1 cellular context compared by ENCODE assay signal in genomic region chrX:152915541-152916241, GRCh38.
TF ChIP-seq lines count a peak whose summit lies in the region.

No MANE protein-coding gene starts in this region.

TF ChIP-seq in GM23338, 12 proteins besides CTCF, POLR2A, EP300 and RAD21 (continued from another document):
- TF ChIP-seq ZNF462 (CRISPR knock-in tag; IDR thresholded peaks at IDR 0.05): no peak
- TF ChIP-seq NANOG (IDR thresholded peaks at IDR 0.05; ENCODE audit: borderline replicate concordance): no peak
